In genomic region chr19:42198676-42199439, GRCh38 we compare ENCODE assay signal across 8 cellular contexts. TPM values are rescaled to one million over a fixed set of nuclear protein-coding genes. Genes with fewer than 3 reads are reported as not detected.
A peak's percentile ranks its signal among the peaks of the same experiment; 100 is the strongest.
DNase-seq lines count a peak whose midpoint lies in the region; ATAC-seq and TF ChIP-seq lines count a peak whose summit lies in the region.

No MANE protein-coding gene starts in this region.

- H3K4me1 Mint-ChIP-seq in endodermal cell, result no peaks in the 10 kb centered on the region
- H3K4me1 Mint-ChIP-seq in stimulated activated memory B cell treated with anti-CD40 and anti-IgM and Interleukin-4, amounts not matched to agents 10 μg/mL and 1 μg/mL and 100 μg/mL, for 72 hours, result peaks cover 80% of the 10 kb centered on the region

- 71 to 88% methylated on average over 5 to 7 of the region's 7 CpGs for WGBS in endodermal cell (ENCODE audit: insufficient coverage in 1 of 2, insufficient read length in 1 of 2), 2 experiments

- ATAC-seq in GM18909 (IDR thresholded peaks at IDR 0.05; ENCODE audit: poor library complexity, unreplicated experiment) (peak; percentile 40), HG03066 (IDR thresholded peaks at IDR 0.05; ENCODE audit: low read depth, unreplicated experiment) (peak; percentile 43)
- peak; percentile 76 for ATAC-seq in stimulated activated memory B cell treated with anti-CD40 and anti-IgM and Interleukin-4, amounts not matched to agents 10 μg/mL and 1 μg/mL and 100 μg/mL, for 72 hours

- no peak overlapping the region for H3K4me3 ChIP-seq in endodermal cell (ENCODE audit: low read length)
- no peak overlapping the region for H3K4me3 ChIP-seq in BE2C (ENCODE audit: low read depth, low read length)

- no peak overlapping the region for H3K27ac ChIP-seq in endodermal cell (ENCODE audit: low read depth, low read length)

- H3K36me3 ChIP-seq in endodermal cell (ENCODE audit: control insufficient read depth, insufficient read depth, low read length) (peaks cover 39% of the 10 kb centered on the region), BE2C (peaks cover 10% of the 10 kb centered on the region)

- no peak overlapping the region for H3K4me3 Mint-ChIP-seq in endodermal cell
- peak overlapping the region; percentile 66 for H3K4me3 Mint-ChIP-seq in stimulated activated memory B cell treated with anti-CD40 and anti-IgM and Interleukin-4, amounts not matched to agents 10 μg/mL and 1 μg/mL and 100 μg/mL, for 72 hours

- no peak overlapping the region for H3K9ac ChIP-seq in endodermal cell (ENCODE audit: extremely low read depth, low read length, poor library complexity, severe bottlenecking)

- H3K36me3 Mint-ChIP-seq in endodermal cell (ENCODE audit: low read depth), result peaks cover 67% of the 10 kb centered on the region
- H3K36me3 Mint-ChIP-seq in stimulated activated memory B cell treated with anti-CD40 and anti-IgM and Interleukin-4, amounts not matched to agents 10 μg/mL and 1 μg/mL and 100 μg/mL, for 72 hours, result peaks cover 30% of the 10 kb centered on the region

- no peaks in the 10 kb centered on the region for H3K4me1 ChIP-seq in endodermal cell (ENCODE audit: control insufficient read depth, insufficient read depth, low read length)
- H3K4me1 ChIP-seq in BE2C, result no peaks in the 10 kb centered on the region

- no peak overlapping the region for H3K27ac Mint-ChIP-seq in endodermal cell
- H3K27ac Mint-ChIP-seq in stimulated activated memory B cell treated with anti-CD40 and anti-IgM and Interleukin-4, amounts not matched to agents 10 μg/mL and 1 μg/mL and 100 μg/mL, for 72 hours, result peak overlapping the region; percentile 87

- H3K27me3 ChIP-seq in endodermal cell (ENCODE audit: control insufficient read depth, insufficient read depth, low read length, poor library complexity, severe bottlenecking) (no peaks in the 10 kb centered on the region), BE2C (no peaks in the 10 kb centered on the region)

- H3K27me3 Mint-ChIP-seq in endodermal cell (ENCODE audit: insufficient read depth), result peaks cover 6% of the 10 kb centered on the region
- H3K27me3 Mint-ChIP-seq in stimulated activated memory B cell treated with anti-CD40 and anti-IgM and Interleukin-4, amounts not matched to agents 10 μg/mL and 1 μg/mL and 100 μg/mL, for 72 hours, result no peaks in the 10 kb centered on the region

- no peaks in the 10 kb centered on the region for H3K9me3 Mint-ChIP-seq in endodermal cell
- H3K9me3 Mint-ChIP-seq in stimulated activated memory B cell treated with anti-CD40 and anti-IgM and Interleukin-4, amounts not matched to agents 10 μg/mL and 1 μg/mL and 100 μg/mL, for 72 hours, result no peaks in the 10 kb centered on the region

- peak; percentile 55 for DNase-seq in activated CD4-positive, CD25-positive, alpha-beta regulatory T cell treated with anti-CD3 and anti-CD28 coated beads, Interleukin-2, amount 50 U/mL, for 72 hours
- DNase-seq in endodermal cell, result peak; percentile 84
- DNase-seq in NCI-H1417 (lab: John Stamatoyannopoulos, UW), result no peak
- DNase-seq in COLO829 (ENCODE audit: low spot score), result no peak
- no peak for DNase-seq in BE2C

- TF ChIP-seq CTCF in endodermal cell (conservative IDR thresholded peaks at IDR 0.05), result no peak
- no peak for TF ChIP-seq CTCF in BE2C (IDR thresholded peaks at IDR 0.05; ENCODE audit: low read depth, low read length)

- no peaks in the 10 kb centered on the region for H3K9me3 ChIP-seq in endodermal cell (ENCODE audit: control insufficient read depth, low read length)
- no peaks in the 10 kb centered on the region for H3K9me3 ChIP-seq in BE2C

RNA-seq across cellular contexts. Expression of gene DEDD2, which starts 18.6 kb away (rescaled TPM):
- 10 to 100 TPM; 25.8 to 28.0 TPM for total RNA-seq in endodermal cell
- polyA plus RNA-seq in endodermal cell (2013, experiment 1 of 2), result 20.5 TPM
- 15.9 TPM for polyA plus RNA-seq in endodermal cell (2013, experiment 2 of 2)
- 43.1 TPM for polyA plus RNA-seq in BE2C (2012; ENCODE audit: insufficient read depth, insufficient read length, low read depth)

RNA-seq across cellular contexts. Expression of gene ZNF526, which starts 21.3 kb away (rescaled TPM):
- 10 to 100 TPM; 15.7 to 16.0 TPM for total RNA-seq in endodermal cell
- 9.6 TPM for polyA plus RNA-seq in endodermal cell (2013, experiment 1 of 2)
- 9.5 TPM for polyA plus RNA-seq in endodermal cell (2013, experiment 2 of 2)
- polyA plus RNA-seq in BE2C (2012; ENCODE audit: insufficient read depth, insufficient read length, low read depth), result 16.0 TPM

RNA-seq across cellular contexts. Expression of gene GSK3A, which starts 43.5 kb away (rescaled TPM):
- total RNA-seq in endodermal cell, result 10 to 100 TPM; 52.6 to 55.1 TPM
- polyA plus RNA-seq in endodermal cell (2013, experiment 1 of 2), result 59.5 TPM
- 52.7 TPM for polyA plus RNA-seq in endodermal cell (2013, experiment 2 of 2)
- 88.2 TPM for polyA plus RNA-seq in BE2C (2012; ENCODE audit: insufficient read depth, insufficient read length, low read depth)

RNA-seq across cellular contexts. Expression of gene ERF, which starts 56.1 kb away (rescaled TPM):
- 100 to 1,000 TPM; 106 to 138 TPM for total RNA-seq in endodermal cell
- 70.5 TPM for polyA plus RNA-seq in endodermal cell (2013, experiment 1 of 2)
- 59.5 TPM for polyA plus RNA-seq in endodermal cell (2013, experiment 2 of 2)
- polyA plus RNA-seq in BE2C (2012; ENCODE audit: insufficient read depth, insufficient read length, low read depth), result 162 TPM

Comparison
In these comparisons a context has a peak if more than half of its experiments do, and no peak if none do; other contexts are left out.
1. DNase-seq: peak in activated CD4-positive, CD25-positive, alpha-beta regulatory T cell treated with anti-CD3 and anti-CD28 coated beads, Interleukin-2, amount 50 U/mL, for 72 hours (single experiment) and endodermal cell (single experiment); none in NCI-H1417 (0 of 3), COLO829 (single experiment) and BE2C (single experiment).
2. Peak in every context shown above with its lines, with median percentiles within 50 percentile points of each other: ATAC-seq.